Comparison of ENCODE assay signal across 31 cellular contexts in the genomic region with DNA sequence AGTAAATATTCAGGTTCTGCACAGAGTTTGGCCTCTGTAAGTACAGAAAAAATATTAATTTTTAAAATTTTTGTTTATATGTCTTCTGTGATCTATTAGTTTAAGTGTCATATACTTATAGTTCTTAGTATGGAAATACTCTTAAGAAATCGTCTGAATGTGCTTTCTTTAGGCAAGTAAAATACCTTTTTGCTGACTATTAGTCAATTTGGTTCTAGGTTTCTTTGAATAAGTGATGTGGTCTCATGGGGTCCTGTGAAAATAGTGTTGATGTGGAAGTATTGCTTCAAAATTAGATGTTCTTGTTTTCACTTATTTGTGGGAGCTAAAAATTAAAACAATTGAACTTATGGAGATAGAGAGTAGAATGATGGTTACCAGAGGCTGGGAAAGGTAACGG.
"Had no signal": no experiment of that assay in that cellular context is flagged by ENCODE, and none has a peak within 500 bp of the region (broad histone marks: within the 10 kb centered on the region; RNA-seq: fewer than 3 reads in every experiment).

No MANE protein-coding gene starts in this region.

- H3K9me3 ChIP-seq: ovary, psoas muscle, spleen, suprapubic skin, testis, tibial artery, transverse colon, upper lobe of right lung, uterus had no signal

- H3K9ac ChIP-seq: neural progenitor cell, parathyroid adenoma had no signal

- ATAC-seq: natural killer cell; psoas muscle; right cardiac atrium; sciatic nerve; stimulated activated memory B cell treated with anti-CD40 and anti-IgM and Interleukin-4, amounts not matched to agents 10 μg/mL and 1 μg/mL and 100 μg/mL, for 72 hours; stimulated activated naive CD8-positive, alpha-beta T cell treated with anti-CD3 and anti-CD28 coated beads, Interleukin-15, amount 100 ng/mL, for 72 hours; stimulated activated naive CD8-positive, alpha-beta T cell treated with anti-CD3 and anti-CD28 coated beads, Interleukin-15, Interleukin-2, amounts not matched to agents 100 U/mL and 50 U/mL, for 24 hours; upper lobe of right lung had no signal

- H3K4me1 Mint-ChIP-seq: nephron, neural progenitor cell had no signal

- H3K36me3 ChIP-seq: neural progenitor cell, ovary, uterus had no signal

- H3K4me3 ChIP-seq: neural progenitor cell, ovary, psoas muscle, skin epidermis, smooth muscle cell, spleen, suprapubic skin, testis, tibial artery, transverse colon, upper lobe of right lung, uterus had no signal

- H3K27ac Mint-ChIP-seq: natural killer cell; nephron; neural progenitor cell; progenitor cell of endocrine pancreas; stimulated activated memory B cell treated with anti-CD40 and anti-IgM and Interleukin-4, amounts not matched to agents 10 μg/mL and 1 μg/mL and 100 μg/mL, for 72 hours; stimulated activated naive CD8-positive, alpha-beta T cell treated with anti-CD3 and anti-CD28 coated beads, Interleukin-15, amount 100 ng/mL, for 72 hours; type B pancreatic cell had no signal

- H3K4me3 Mint-ChIP-seq: natural killer cell; nephron; neural progenitor cell; stimulated activated memory B cell treated with anti-CD40 and anti-IgM and Interleukin-4, amounts not matched to agents 10 μg/mL and 1 μg/mL and 100 μg/mL, for 72 hours; stimulated activated naive CD8-positive, alpha-beta T cell treated with anti-CD3 and anti-CD28 coated beads, Interleukin-15, amount 100 ng/mL, for 72 hours; type B pancreatic cell had no signal

- DNase-seq: natural killer cell; occipital lobe; ovary; posterior cingulate gyrus; psoas muscle; right cardiac atrium; spleen; stimulated activated CD4-positive, alpha-beta T cell treated with anti-CD3 and anti-CD28 coated beads, Interleukin-12 subunit alpha, Interleukin-12 subunit beta, amount 100 ng/mL, for 4 hours; stimulated activated CD4-positive, alpha-beta T cell treated with anti-CD3 and anti-CD28 coated beads, Interleukin-1b, Interleukin-23, amount 100 ng/mL, for 48 hours; stimulated activated CD4-positive, alpha-beta T cell treated with anti-CD3 and anti-CD28 coated beads, Interleukin-4, amount 100 ng/mL, for 1 hour; stimulated activated CD4-positive, alpha-beta T cell treated with anti-CD3 and anti-CD28 coated beads, Interleukin-4, amount 100 ng/mL, for 4 hours; stimulated activated CD8-positive, alpha-beta memory T cell treated with anti-CD3 and anti-CD28 coated beads, Interleukin-4, amount 100 ng/mL, for 48 hours; stimulated activated naive CD4-positive, alpha-beta T cell; stimulated activated naive CD8-positive, alpha-beta T cell treated with anti-CD3 and anti-CD28 coated beads, Interleukin-15, amount 100 ng/mL, for 72 hours; stimulated activated naive CD8-positive, alpha-beta T cell treated with anti-CD3 and anti-CD28 coated beads, Interleukin-15, Interleukin-2, amounts not matched to agents 100 U/mL and 50 U/mL, for 24 hours; substantia nigra; testis; tibial artery; transverse colon; upper lobe of right lung; uterus had no signal

- H3K79me2 ChIP-seq: parathyroid adenoma had no signal

- H3K9me3 Mint-ChIP-seq: natural killer cell; nephron; neural progenitor cell; stimulated activated memory B cell treated with anti-CD40 and anti-IgM and Interleukin-4, amounts not matched to agents 10 μg/mL and 1 μg/mL and 100 μg/mL, for 72 hours; stimulated activated naive CD8-positive, alpha-beta T cell treated with anti-CD3 and anti-CD28 coated beads, Interleukin-15, amount 100 ng/mL, for 72 hours; type B pancreatic cell had no signal

- H3K27me3 Mint-ChIP-seq: progenitor cell of endocrine pancreas; stimulated activated memory B cell treated with anti-CD40 and anti-IgM and Interleukin-4, amounts not matched to agents 10 μg/mL and 1 μg/mL and 100 μg/mL, for 72 hours; stimulated activated naive CD8-positive, alpha-beta T cell treated with anti-CD3 and anti-CD28 coated beads, Interleukin-15, amount 100 ng/mL, for 72 hours; type B pancreatic cell had no signal

- H3K4me2 ChIP-seq: neural progenitor cell, smooth muscle cell had no signal

- H3K4me1 ChIP-seq: neural progenitor cell, parathyroid adenoma, psoas muscle, spleen, suprapubic skin, testis, tibial artery, transverse colon, uterus had no signal

- H2AFZ ChIP-seq: neural progenitor cell, parathyroid adenoma had no signal

- H3K27ac ChIP-seq: neural progenitor cell, ovary, parathyroid adenoma, psoas muscle, skin epidermis, spleen, suprapubic skin, testis, tibial artery, transverse colon, upper lobe of right lung, uterus had no signal

- H3K27me3 ChIP-seq: neural progenitor cell, ovary, spleen, suprapubic skin, testis, tibial artery, transverse colon, upper lobe of right lung, uterus had no signal
